Comparison of ENCODE assay signal across 8 cellular contexts in genomic region chrX:84046403-84046984, GRCh38.
DNase-seq lines count a peak whose midpoint lies in the region; ATAC-seq, FAIRE-seq and TF ChIP-seq lines count a peak whose summit lies in the region.

No MANE protein-coding gene starts in this region.

- FAIRE-seq in HepG2 (lab: Jason Lieb, UNC) = no peak

- H2AFZ ChIP-seq in HepG2 (ENCODE audit: low read length) = no peak overlapping the region

- no TSS peak for BruUV-seq in HepG2 (replicated peaks; lab: Mats Ljungman, UMichigan)

- POLR2A ChIA-PET in HepG2 (lab: Yijun Ruan, JAX) = no interaction called here

- WGBS in HepG2 (ENCODE audit: low lambda C conversion rate) = 0% methylated on average over 2 of the region's 7 CpGs

- H3K27ac ChIP-seq in HepG2 (ENCODE audit: extremely low read length, insufficient read depth, low read length) = no peak overlapping the region

- peak; percentile 66 for TF ChIP-seq CTCF in HepG2 (CRISPR knock-in tag; IDR thresholded peaks at IDR 0.05)

- no peaks in the 10 kb centered on the region for H4K20me1 ChIP-seq in HepG2 (ENCODE audit: insufficient read depth, low read length)

- no peaks in the 10 kb centered on the region for H3K79me2 ChIP-seq in HepG2 (ENCODE audit: insufficient read depth, low read length)

- no peaks in the 10 kb centered on the region for H3K27me3 ChIP-seq in HepG2 (ENCODE audit: control insufficient read depth in 1 of 2, insufficient read depth in 2 of 2, low read length in 2 of 2)

- no peaks in the 10 kb centered on the region for H3K4me1 ChIP-seq in HepG2 (ENCODE audit: insufficient read depth, low read length)

- H3K9ac ChIP-seq in HepG2 (ENCODE audit: insufficient read depth, low read depth, low read length) = no peak overlapping the region

- TF ChIP-seq POLR2A in HepG2 (IDR thresholded peaks at IDR 0.05; ENCODE audit: insufficient read depth in 1 of 2, low read depth in 2 of 2, low read length in 2 of 2) = no peak

- no peak for TF ChIP-seq RAD21 in HepG2 (CRISPR knock-in tag; IDR thresholded peaks at IDR 0.05)

- no peak overlapping the region for H3K4me2 ChIP-seq in HepG2 (ENCODE audit: low read depth, low read length)

- intact Hi-C loops in HepG2 (cut with micrococcal nuclease; ENCODE audit: unreplicated experiment) = no loop called here

- DNase-seq in Caki2 (ENCODE audit: low read depth) = peak; percentile 24
- peak; percentile 2 for DNase-seq in NCI-H2171 (lab: John Stamatoyannopoulos, UW)
- DNase-seq in astrocyte of the hippocampus (ENCODE audit: low read depth, low spot score) = peak; percentile 57
- DNase-seq in HepG2 (ENCODE audit: low spot score) = peak; percentile 0
- no peak for DNase-seq in HuH-7.5 (ENCODE audit: low spot score)
- DNase-seq in activated naive CD4-positive, alpha-beta T cell (lab: John Stamatoyannopoulos, UW) = no peak

- ATAC-seq in GM18861 (IDR thresholded peaks at IDR 0.05; ENCODE audit: unreplicated experiment) (peak; percentile 98), HG02973 (IDR thresholded peaks at IDR 0.05; ENCODE audit: unreplicated experiment) (peak; percentile 71), HepG2 (peak; percentile 88)

- no peak overlapping the region for H3K4me3 ChIP-seq in HepG2 (replicated peaks in 1 of 3; ENCODE audit: insufficient read depth in 1 of 3, low read depth in 2 of 3, low read length in 3 of 3)

- H3K36me3 ChIP-seq in HepG2 (replicated peaks in 1 of 2; ENCODE audit: control insufficient read depth in 1 of 2, insufficient read depth in 2 of 2, low read length in 2 of 2) = no peaks in the 10 kb centered on the region

- no peaks in the 10 kb centered on the region for H3K9me3 ChIP-seq in HepG2 (ENCODE audit: low read length)

- CTCF ChIA-PET in HepG2 (lab: Yijun Ruan, JAX; ENCODE audit: low intra/inter-chr PET ratio, low total read pairs) = no interaction called here

- TF ChIP-seq EP300 in HepG2 (IDR thresholded peaks at IDR 0.05; ENCODE audit: low read depth in 2 of 2, low read length in 2 of 2) = no peak
- TF ChIP-seq EP300 in HepG2 (CRISPR knock-in tag; IDR thresholded peaks at IDR 0.05; ENCODE audit: borderline replicate concordance) = no peak

- in situ Hi-C loops in Caki2 (cut with HindIII; ENCODE audit: low pct_unique_long_range_greater_than_20kb, low sequenced_read_pairs) (no loop called here), HepG2 (cut with HindIII; ENCODE audit: extremely low pct_ligation_motif_present, low pct_unique_long_range_greater_than_20kb) (no loop called here)

TF ChIP-seq in HepG2, 621 proteins besides CTCF, POLR2A, EP300 and RAD21:
- no peak for TF ChIP-seq ATRX (CRISPR knock-in tag; IDR thresholded peaks at IDR 0.05; ENCODE audit: borderline replicate concordance)
- peak; percentile 43 for TF ChIP-seq STAG1 (CRISPR knock-in tag; IDR thresholded peaks at IDR 0.05)
- peak; percentile 59 to 77 for TF ChIP-seq MAFK (conservative IDR thresholded peaks at IDR 0.05 in 1 of 2, IDR thresholded peaks at IDR 0.05 in 1 of 2; ENCODE audit: low read length in 2 of 2)
- peak; percentile 60 for TF ChIP-seq MAFF (IDR thresholded peaks at IDR 0.05; ENCODE audit: low read depth, low read length)
- no peak for TF ChIP-seq SRSF9 (IDR thresholded peaks at IDR 0.05; ENCODE audit: borderline replicate concordance, insufficient read depth, low read depth, low read length, poor library complexity, severe bottlenecking)

Comparison
In these comparisons a context has a peak if more than half of its experiments do, and no peak if none do; other contexts are left out.
1. DNase-seq: peak in Caki2 (single experiment), NCI-H2171 (single experiment), astrocyte of the hippocampus (single experiment) and HepG2 (single experiment); none in HuH-7.5 (single experiment) and activated naive CD4-positive, alpha-beta T cell (0 of 4).
2. Peak in every context shown above with its lines, with median percentiles within 50 percentile points of each other: ATAC-seq.